In genomic region chr6:37005061-37005810, GRCh38 we compare ENCODE assay signal across 1 cellular context.
TF ChIP-seq lines count a peak whose summit lies in the region.

A gene with protein sequence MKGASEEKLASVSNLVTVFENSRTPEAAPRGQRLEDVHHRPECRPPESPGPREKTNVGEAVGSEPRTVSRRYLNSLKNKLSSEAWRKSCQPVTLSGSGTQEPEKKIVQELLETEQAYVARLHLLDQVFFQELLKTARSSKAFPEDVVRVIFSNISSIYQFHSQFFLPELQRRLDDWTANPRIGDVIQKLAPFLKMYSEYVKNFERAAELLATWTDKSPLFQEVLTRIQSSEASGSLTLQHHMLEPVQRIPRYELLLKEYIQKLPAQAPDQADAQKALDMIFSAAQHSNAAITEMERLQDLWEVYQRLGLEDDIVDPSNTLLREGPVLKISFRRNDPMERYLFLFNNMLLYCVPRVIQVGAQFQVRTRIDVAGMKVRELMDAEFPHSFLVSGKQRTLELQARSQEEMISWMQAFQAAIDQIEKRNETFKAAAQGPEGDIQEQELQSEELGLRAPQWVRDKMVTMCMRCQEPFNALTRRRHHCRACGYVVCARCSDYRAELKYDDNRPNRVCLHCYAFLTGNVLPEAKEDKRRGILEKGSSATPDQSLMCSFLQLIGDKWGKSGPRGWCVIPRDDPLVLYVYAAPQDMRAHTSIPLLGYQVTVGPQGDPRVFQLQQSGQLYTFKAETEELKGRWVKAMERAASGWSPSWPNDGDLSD (plus strand): TSS chr6:37005655. CDS start chr6:37005818, 163 bp downstream.

TF ChIP-seq in SK-N-SH, 30 proteins besides CTCF, POLR2A, EP300 and RAD21 (continued from another document):
- TF ChIP-seq REST (IDR thresholded peaks at IDR 0.05; ENCODE audit: low read depth, low read length) (no peak), TEAD4 (IDR thresholded peaks at IDR 0.05; ENCODE audit: borderline replicate concordance, insufficient read depth) (no peak), GABPA (IDR thresholded peaks at IDR 0.05; ENCODE audit: low read depth) (no peak), NRF1 (IDR thresholded peaks at IDR 0.05; ENCODE audit: low read depth, low read length) (no peak), ZBTB33 (IDR thresholded peaks at IDR 0.05; ENCODE audit: borderline replicate concordance, low read depth) (no peak), RXRA (IDR thresholded peaks at IDR 0.05; ENCODE audit: borderline replicate concordance, low read depth) (no peak)
- TF ChIP-seq, protein P1, sequence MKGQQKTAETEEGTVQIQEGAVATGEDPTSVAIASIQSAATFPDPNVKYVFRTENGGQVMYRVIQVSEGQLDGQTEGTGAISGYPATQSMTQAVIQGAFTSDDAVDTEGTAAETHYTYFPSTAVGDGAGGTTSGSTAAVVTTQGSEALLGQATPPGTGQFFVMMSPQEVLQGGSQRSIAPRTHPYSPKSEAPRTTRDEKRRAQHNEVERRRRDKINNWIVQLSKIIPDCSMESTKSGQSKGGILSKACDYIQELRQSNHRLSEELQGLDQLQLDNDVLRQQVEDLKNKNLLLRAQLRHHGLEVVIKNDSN (IDR thresholded peaks at IDR 0.05; ENCODE audit: borderline replicate concordance, low read depth) = no peak
